ENCODE assay signal across 8 cellular contexts in the genomic region with DNA sequence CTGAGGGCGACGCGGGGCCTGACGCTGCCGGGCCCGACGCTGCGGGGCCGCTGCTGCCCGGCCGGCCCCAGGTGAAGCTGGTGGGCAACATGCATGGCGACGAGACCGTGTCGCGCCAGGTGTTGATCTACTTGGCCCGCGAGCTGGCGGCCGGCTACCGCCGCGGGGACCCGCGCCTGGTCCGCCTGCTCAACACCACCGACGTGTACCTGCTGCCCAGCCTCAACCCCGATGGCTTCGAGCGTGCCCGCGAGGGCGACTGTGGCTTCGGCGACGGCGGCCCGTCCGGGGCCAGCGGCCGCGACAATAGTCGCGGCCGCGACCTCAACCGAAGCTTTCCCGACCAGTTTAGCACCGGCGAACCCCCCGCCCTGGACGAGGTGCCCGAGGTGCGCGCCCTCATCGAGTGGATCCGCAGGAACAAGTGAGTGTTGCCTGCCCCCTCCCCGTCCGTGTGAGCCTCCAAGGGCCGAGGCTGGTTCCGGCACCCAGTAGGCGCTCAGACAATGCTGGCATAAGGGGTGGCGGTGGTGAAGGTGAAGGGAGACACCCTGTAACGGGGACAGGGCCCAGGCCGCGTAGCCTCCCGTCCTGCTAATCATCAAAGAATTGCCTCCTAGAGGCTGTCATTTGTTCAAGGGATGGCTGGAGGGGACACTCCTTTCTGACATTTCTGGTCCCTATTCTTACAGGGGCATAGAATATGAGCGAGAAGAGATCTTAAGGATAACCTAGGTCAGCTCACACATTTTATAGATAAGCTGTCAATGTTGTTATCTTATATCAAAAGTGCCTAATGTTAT. TPM values are rescaled to one million over a fixed set of nuclear protein-coding genes. Genes with fewer than 3 reads are reported as not detected.
DNase-seq lines count a peak whose midpoint lies in the region; ATAC-seq and TF ChIP-seq lines count a peak whose summit lies in the region.

No MANE protein-coding gene starts in this region.

- peaks cover 40% of the 10 kb centered on the region for H3K27me3 Mint-ChIP-seq in WTC11 (ENCODE audit: low read depth)

- H3K36me3 Mint-ChIP-seq in WTC11 = no peaks in the 10 kb centered on the region

- H3K27ac Mint-ChIP-seq in WTC11 = no peak overlapping the region

- H3K36me3 ChIP-seq in lung (ENCODE audit: control insufficient read depth in 2 of 2, insufficient read depth in 2 of 2, low read length in 2 of 2) = no peaks in the 10 kb centered on the region

- H3K4me1 ChIP-seq in lung (ENCODE audit: control insufficient read depth in 2 of 2, insufficient read depth in 2 of 2, low read length in 2 of 2) = peaks cover 5 to 9% of the 10 kb centered on the region in 2 donors

- peak overlapping the region; percentile 98 for H3K4me3 ChIP-seq in lung

- DNase-seq in NCI-H748 (lab: John Stamatoyannopoulos, UW; ENCODE audit: unreplicated experiment) (peak; percentile 68), NCI-H748 treated with DMSO at 0.1 percent for 48 hours (lab: John Stamatoyannopoulos, UW) (no peak), WTC11 (ENCODE audit: low spot score) (peak; percentile 22), dermis blood vessel endothelial cell (peak; percentile 11), lung (ENCODE audit: low spot score) (no peak), substantia nigra (lab: John Stamatoyannopoulos, UW) (peak in 16 of 49 donors; percentile 4 to 54 (median 35)), AML-193 (lab: John Stamatoyannopoulos, UW) (no peak)

- H3K27me3 ChIP-seq in lung (ENCODE audit: control insufficient read depth, insufficient read depth) = no peaks in the 10 kb centered on the region

- TF ChIP-seq CTCF in WTC11 (IDR thresholded peaks at IDR 0.05) (no peak), lung (IDR thresholded peaks at IDR 0.05; ENCODE audit: control extremely low read depth, extremely low read depth) (no peak)

- H3K4me1 Mint-ChIP-seq in WTC11 = peaks cover 68% of the 10 kb centered on the region

- WGBS in lung, 2 donors = 1% methylated on average over 66 to 69 of the region's 69 CpGs

- CTCF ChIA-PET in WTC11 (lab: Charles Lee) = interaction anchor here (0.9 to 2.3 kb wide), 3 partner anchors 8 to 98 kb away, joined by 3 to 8 read pairs (median 4); a partner anchor contains a TSS

- H3K4me3 Mint-ChIP-seq in WTC11 = peak overlapping the region; percentile 77

- no peaks in the 10 kb centered on the region for H3K9me3 Mint-ChIP-seq in WTC11

- POLR2A ChIA-PET in WTC11 (lab: Charles Lee) = no interaction called here

- peak overlapping the region; percentile 91 to 97 for H3K27ac ChIP-seq in lung (ENCODE audit: low read depth in 1 of 2, low read length in 1 of 2)
- H3K27ac ChIP-seq in substantia nigra (ENCODE audit: low read depth, low read length, poor library complexity, severe bottlenecking) = peak overlapping the region; percentile 86

- peak; percentile 14 for ATAC-seq in HG03196 (IDR thresholded peaks at IDR 0.05; ENCODE audit: unreplicated experiment)
- ATAC-seq in WTC11 = peak; percentile 4
- ATAC-seq in lung (ENCODE audit: insufficient read depth, low FRiP score) = peak; percentile 3

- no peaks in the 10 kb centered on the region for H3K9me3 ChIP-seq in lung (ENCODE audit: control insufficient read depth in 2 of 2, insufficient read depth in 1 of 2, low read length in 1 of 2)

TF ChIP-seq in WTC11, 78 proteins besides CTCF, POLR2A, EP300 and RAD21 (continues in another document):
- TF ChIP-seq, protein P1, sequence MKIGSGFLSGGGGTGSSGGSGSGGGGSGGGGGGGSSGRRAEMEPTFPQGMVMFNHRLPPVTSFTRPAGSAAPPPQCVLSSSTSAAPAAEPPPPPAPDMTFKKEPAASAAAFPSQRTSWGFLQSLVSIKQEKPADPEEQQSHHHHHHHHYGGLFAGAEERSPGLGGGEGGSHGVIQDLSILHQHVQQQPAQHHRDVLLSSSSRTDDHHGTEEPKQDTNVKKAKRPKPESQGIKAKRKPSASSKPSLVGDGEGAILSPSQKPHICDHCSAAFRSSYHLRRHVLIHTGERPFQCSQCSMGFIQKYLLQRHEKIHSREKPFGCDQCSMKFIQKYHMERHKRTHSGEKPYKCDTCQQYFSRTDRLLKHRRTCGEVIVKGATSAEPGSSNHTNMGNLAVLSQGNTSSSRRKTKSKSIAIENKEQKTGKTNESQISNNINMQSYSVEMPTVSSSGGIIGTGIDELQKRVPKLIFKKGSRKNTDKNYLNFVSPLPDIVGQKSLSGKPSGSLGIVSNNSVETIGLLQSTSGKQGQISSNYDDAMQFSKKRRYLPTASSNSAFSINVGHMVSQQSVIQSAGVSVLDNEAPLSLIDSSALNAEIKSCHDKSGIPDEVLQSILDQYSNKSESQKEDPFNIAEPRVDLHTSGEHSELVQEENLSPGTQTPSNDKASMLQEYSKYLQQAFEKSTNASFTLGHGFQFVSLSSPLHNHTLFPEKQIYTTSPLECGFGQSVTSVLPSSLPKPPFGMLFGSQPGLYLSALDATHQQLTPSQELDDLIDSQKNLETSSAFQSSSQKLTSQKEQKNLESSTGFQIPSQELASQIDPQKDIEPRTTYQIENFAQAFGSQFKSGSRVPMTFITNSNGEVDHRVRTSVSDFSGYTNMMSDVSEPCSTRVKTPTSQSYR (CRISPR knock-in tag; IDR thresholded peaks at IDR 0.05) = no peak
- TF ChIP-seq, protein P2, sequence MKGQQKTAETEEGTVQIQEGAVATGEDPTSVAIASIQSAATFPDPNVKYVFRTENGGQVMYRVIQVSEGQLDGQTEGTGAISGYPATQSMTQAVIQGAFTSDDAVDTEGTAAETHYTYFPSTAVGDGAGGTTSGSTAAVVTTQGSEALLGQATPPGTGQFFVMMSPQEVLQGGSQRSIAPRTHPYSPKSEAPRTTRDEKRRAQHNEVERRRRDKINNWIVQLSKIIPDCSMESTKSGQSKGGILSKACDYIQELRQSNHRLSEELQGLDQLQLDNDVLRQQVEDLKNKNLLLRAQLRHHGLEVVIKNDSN (CRISPR knock-in tag; IDR thresholded peaks at IDR 0.05) = no peak
- TF ChIP-seq NFE2L1 (CRISPR knock-in tag; IDR thresholded peaks at IDR 0.05) = no peak
- TF ChIP-seq, protein P3, sequence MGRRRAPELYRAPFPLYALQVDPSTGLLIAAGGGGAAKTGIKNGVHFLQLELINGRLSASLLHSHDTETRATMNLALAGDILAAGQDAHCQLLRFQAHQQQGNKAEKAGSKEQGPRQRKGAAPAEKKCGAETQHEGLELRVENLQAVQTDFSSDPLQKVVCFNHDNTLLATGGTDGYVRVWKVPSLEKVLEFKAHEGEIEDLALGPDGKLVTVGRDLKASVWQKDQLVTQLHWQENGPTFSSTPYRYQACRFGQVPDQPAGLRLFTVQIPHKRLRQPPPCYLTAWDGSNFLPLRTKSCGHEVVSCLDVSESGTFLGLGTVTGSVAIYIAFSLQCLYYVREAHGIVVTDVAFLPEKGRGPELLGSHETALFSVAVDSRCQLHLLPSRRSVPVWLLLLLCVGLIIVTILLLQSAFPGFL (CRISPR knock-in tag; IDR thresholded peaks at IDR 0.05; ENCODE audit: borderline replicate concordance) = no peak
- no peak for TF ChIP-seq NFYB (CRISPR knock-in tag; conservative IDR thresholded peaks at IDR 0.05; ENCODE audit: low read depth)
- TF ChIP-seq, protein P4, sequence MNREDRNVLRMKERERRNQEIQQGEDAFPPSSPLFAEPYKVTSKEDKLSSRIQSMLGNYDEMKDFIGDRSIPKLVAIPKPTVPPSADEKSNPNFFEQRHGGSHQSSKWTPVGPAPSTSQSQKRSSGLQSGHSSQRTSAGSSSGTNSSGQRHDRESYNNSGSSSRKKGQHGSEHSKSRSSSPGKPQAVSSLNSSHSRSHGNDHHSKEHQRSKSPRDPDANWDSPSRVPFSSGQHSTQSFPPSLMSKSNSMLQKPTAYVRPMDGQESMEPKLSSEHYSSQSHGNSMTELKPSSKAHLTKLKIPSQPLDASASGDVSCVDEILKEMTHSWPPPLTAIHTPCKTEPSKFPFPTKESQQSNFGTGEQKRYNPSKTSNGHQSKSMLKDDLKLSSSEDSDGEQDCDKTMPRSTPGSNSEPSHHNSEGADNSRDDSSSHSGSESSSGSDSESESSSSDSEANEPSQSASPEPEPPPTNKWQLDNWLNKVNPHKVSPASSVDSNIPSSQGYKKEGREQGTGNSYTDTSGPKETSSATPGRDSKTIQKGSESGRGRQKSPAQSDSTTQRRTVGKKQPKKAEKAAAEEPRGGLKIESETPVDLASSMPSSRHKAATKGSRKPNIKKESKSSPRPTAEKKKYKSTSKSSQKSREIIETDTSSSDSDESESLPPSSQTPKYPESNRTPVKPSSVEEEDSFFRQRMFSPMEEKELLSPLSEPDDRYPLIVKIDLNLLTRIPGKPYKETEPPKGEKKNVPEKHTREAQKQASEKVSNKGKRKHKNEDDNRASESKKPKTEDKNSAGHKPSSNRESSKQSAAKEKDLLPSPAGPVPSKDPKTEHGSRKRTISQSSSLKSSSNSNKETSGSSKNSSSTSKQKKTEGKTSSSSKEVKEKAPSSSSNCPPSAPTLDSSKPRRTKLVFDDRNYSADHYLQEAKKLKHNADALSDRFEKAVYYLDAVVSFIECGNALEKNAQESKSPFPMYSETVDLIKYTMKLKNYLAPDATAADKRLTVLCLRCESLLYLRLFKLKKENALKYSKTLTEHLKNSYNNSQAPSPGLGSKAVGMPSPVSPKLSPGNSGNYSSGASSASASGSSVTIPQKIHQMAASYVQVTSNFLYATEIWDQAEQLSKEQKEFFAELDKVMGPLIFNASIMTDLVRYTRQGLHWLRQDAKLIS (CRISPR knock-in tag; IDR thresholded peaks at IDR 0.05; ENCODE audit: borderline replicate concordance) = no peak

RNA-seq across cellular contexts. Expression of a gene that starts 0.8 kb away (rescaled TPM):
- total RNA-seq in WTC11 (2021) (36.1 to 43.0 TPM (median 40.1 TPM) in 3 replicates), dermis blood vessel endothelial cell (258 and 324 TPM in 2 replicates), lung (100 to 1,000 TPM; 106 to 126 TPM)
- polyA plus RNA-seq in lung = 10 to 100 TPM; 11.1 to 69.8 TPM

RNA-seq across cellular contexts. Expression of a gene that starts 45.6 kb away (rescaled TPM):
- total RNA-seq in WTC11 (2021) = not detected in 3 replicates
- total RNA-seq in dermis blood vessel endothelial cell = not detected in 2 replicates
- total RNA-seq in lung = not detected
- not detected for polyA plus RNA-seq in lung

Comparison
In these comparisons a context has a peak if more than half of its experiments do, and no peak if none do; other contexts are left out.
1. DNase-seq: peak in NCI-H748 (single experiment), WTC11 (single experiment) and dermis blood vessel endothelial cell (single experiment); none in NCI-H748 treated with DMSO at 0.1 percent for 48 hours (single experiment), lung (single experiment) and AML-193 (0 of 2).
2. Peak in every context shown above with its lines, with median percentiles within 50 percentile points of each other: ATAC-seq.